Comparison of ENCODE assay signal across 16 cellular contexts in genomic region chr10:100830728-100831110, GRCh38.
"Had no signal": no experiment of that assay in that cellular context is flagged by ENCODE, and none has a peak within 500 bp of the region (broad histone marks: within the 10 kb centered on the region; RNA-seq: fewer than 3 reads in every experiment).

No MANE protein-coding gene starts in this region.

- DNase-seq: activated CD4-positive, CD25-positive, alpha-beta regulatory T cell treated with anti-CD3 and anti-CD28 coated beads, Interleukin-2, amount 50 U/mL, for 72 hours; activated CD8-positive, alpha-beta T cell treated with anti-CD3 and anti-CD28 coated beads, Interleukin-2, amount 10 ng/mL, durations not matched to agents 7 days and 5 days; activated naive CD4-positive, alpha-beta T cell treated with anti-CD3 and anti-CD28 coated beads, Interleukin-2, amount 50 U/mL, for 16 hours; amygdala; dorsolateral prefrontal cortex; hypothalamus; left cardiac atrium; midbrain; SK-N-SH; stimulated activated CD4-positive, alpha-beta T cell treated with anti-CD3 and anti-CD28 coated beads, Interleukin-2, amount 100 ng/mL, for 48 hours; stimulated activated naive CD8-positive, alpha-beta T cell treated with anti-CD3 and anti-CD28 coated beads, Interleukin-15, amount 100 ng/mL, for 72 hours had no signal

- H3K9me2 ChIP-seq: SK-N-SH had no signal

- H3K4me2 ChIP-seq: SK-N-SH had no signal

- H3K36me3 ChIP-seq: thoracic aorta had no signal

- H3K79me2 ChIP-seq: parathyroid adenoma had no signal

- H3K27ac Mint-ChIP-seq: activated CD8-positive, alpha-beta T cell treated with anti-CD3 and anti-CD28 coated beads, Interleukin-2, amount 10 ng/mL, durations not matched to agents 7 days and 5 days; activated T-helper 2 cell treated with anti-CD3 and anti-CD28 coated beads, Interferon-gamma antibody, Interleukin-2, Interleukin-4, amounts not matched to agents 10 μg/mL and 5 μg/mL and 100 μg/mL, durations not matched to agents 14 hours and 24 hours and 36 hours; stimulated activated naive CD8-positive, alpha-beta T cell treated with anti-CD3 and anti-CD28 coated beads, Interleukin-15, amount 100 ng/mL, for 72 hours had no signal

- ATAC-seq: activated CD8-positive, alpha-beta T cell treated with anti-CD3 and anti-CD28 coated beads, Interleukin-2, amount 10 ng/mL, durations not matched to agents 7 days and 5 days; esophagus mucosa; left cardiac atrium; stimulated activated naive CD8-positive, alpha-beta T cell treated with anti-CD3 and anti-CD28 coated beads, Interleukin-15, amount 100 ng/mL, for 72 hours had no signal

- H3K27ac ChIP-seq: dorsolateral prefrontal cortex, parathyroid adenoma, thoracic aorta had no signal

- H3K4me1 ChIP-seq: parathyroid adenoma had no signal

- H2AFZ ChIP-seq: parathyroid adenoma had no signal

- H3K9me3 ChIP-seq: SK-N-SH, thoracic aorta had no signal

- H3K4me3 ChIP-seq: dorsolateral prefrontal cortex, lung, thoracic aorta had no signal

- H3K9ac ChIP-seq: parathyroid adenoma, SK-N-SH had no signal

- H3K9me3 Mint-ChIP-seq: activated T-helper 2 cell treated with anti-CD3 and anti-CD28 coated beads, Interferon-gamma antibody, Interleukin-2, Interleukin-4, amounts not matched to agents 10 μg/mL and 5 μg/mL and 100 μg/mL, durations not matched to agents 14 hours and 24 hours and 36 hours; stimulated activated naive CD8-positive, alpha-beta T cell treated with anti-CD3 and anti-CD28 coated beads, Interleukin-15, amount 100 ng/mL, for 72 hours had no signal
